ENCODE assay signal across 8 cellular contexts in genomic region chr14:61761959-61762786, GRCh38. TPM values are rescaled to one million over a fixed set of nuclear protein-coding genes. Genes with fewer than 3 reads are reported as not detected.
DNase-seq lines count a peak whose midpoint lies in the region; ATAC-seq, FAIRE-seq and TF ChIP-seq lines count a peak whose summit lies in the region.

Gene SNAPC1 (plus strand): TSS chr14:61762420. CDS start chr14:61762461, 41 bp downstream.

- POLR2A ChIA-PET in RWPE1 (lab: Yijun Ruan, JAX; ENCODE audit: low non-redundant PET): interaction anchor here (1.0 kb wide), 1 partner anchor 423 kb away, joined by 3 read pairs; no protein-coding TSS in a partner anchor
- POLR2A ChIA-PET in naive thymus-derived CD4-positive, alpha-beta T cell (lab: Charles Lee): interaction anchor here (0.6 to 3.4 kb wide), 23 partner anchors 9 to 782 kb away, joined by 3 to 30 read pairs (median 4); partner anchors contain the start of genes SLC38A6 and TRMT5

- H3K27ac ChIP-seq in RWPE1: peak within 1 kb of the TSS; percentile 83
- peak within 1 kb of the TSS; percentile 95 for H3K27ac ChIP-seq in naive thymus-derived CD4-positive, alpha-beta T cell (ENCODE audit: low read depth, low read length)

- no peaks in the 10 kb centered on the region for H3K9me3 ChIP-seq in naive thymus-derived CD4-positive, alpha-beta T cell (ENCODE audit: control insufficient read depth in 2 of 3, low read length in 3 of 3)

- TF ChIP-seq CTCF in RWPE1 (conservative IDR thresholded peaks at IDR 0.05; ENCODE audit: low read depth) (no peak), fibroblast of mammary gland (conservative IDR thresholded peaks at IDR 0.05; ENCODE audit: control insufficient read depth, insufficient read depth, low read depth, low read length) (no peak)

- H3K27ac Mint-ChIP-seq in naive thymus-derived CD4-positive, alpha-beta T cell: peak within 1 kb of the TSS; percentile 98 to 100 (median 99)
- peak within 1 kb of the TSS; percentile 93 for H3K27ac Mint-ChIP-seq in stimulated activated memory B cell treated with anti-CD40 and anti-IgM and Interleukin-4, amounts not matched to agents 10 μg/mL and 1 μg/mL and 100 μg/mL, for 72 hours

- CTCF ChIA-PET in RWPE1 (lab: Yijun Ruan, JAX): interaction anchor here (0.6 kb wide), 1 partner anchor 21 kb away, joined by 3 read pairs; no protein-coding TSS in a partner anchor
- CTCF ChIA-PET in naive thymus-derived CD4-positive, alpha-beta T cell (lab: Charles Lee): interaction anchor here (0.6 to 2.2 kb wide), 5 partner anchors 8 to 192 kb away, joined by 3 to 12 read pairs (median 5); no protein-coding TSS in a partner anchor

- H3K4me3 Mint-ChIP-seq in naive thymus-derived CD4-positive, alpha-beta T cell: peak within 1 kb of the TSS; percentile 96 to 100 (median 98)
- H3K4me3 Mint-ChIP-seq in stimulated activated memory B cell treated with anti-CD40 and anti-IgM and Interleukin-4, amounts not matched to agents 10 μg/mL and 1 μg/mL and 100 μg/mL, for 72 hours: peak within 1 kb of the TSS; percentile 97

- H3K4me1 Mint-ChIP-seq in naive thymus-derived CD4-positive, alpha-beta T cell: peaks cover 27 to 62% (median 53%) of the 10 kb centered on the region in 7 donors
- H3K4me1 Mint-ChIP-seq in stimulated activated memory B cell treated with anti-CD40 and anti-IgM and Interleukin-4, amounts not matched to agents 10 μg/mL and 1 μg/mL and 100 μg/mL, for 72 hours: peaks cover 50% of the 10 kb centered on the region

- peaks cover 0 to 4% (median 0%) of the 10 kb centered on the region in 3 experiments for H3K36me3 ChIP-seq in naive thymus-derived CD4-positive, alpha-beta T cell (ENCODE audit: control insufficient read depth in 2 of 3, insufficient read depth in 3 of 3, low read length in 3 of 3)

- DNase-seq in ELF-1 (ENCODE audit: low read depth, low spot score) (peak; percentile 98), H54 (ENCODE audit: insufficient read length, low spot score) (peak; percentile 80), LoVo (ENCODE audit: low spot score) (peak; percentile 98), RWPE1 (ENCODE audit: low spot score) (peak; percentile 98), fibroblast of mammary gland (ENCODE audit: low read depth) (peak; percentile 97)
- DNase-seq in activated T-helper 9 cell treated with anti-CD3 and anti-CD28 coated beads, Interleukin-2, amount 50 U/mL, for 16 hours (ENCODE audit: low read depth): peak; percentile 96
- DNase-seq in naive thymus-derived CD4-positive, alpha-beta T cell: peak; percentile 92 to 98 (median 96)

- peaks cover 0 to 4% (median 0%) of the 10 kb centered on the region in 5 donors for H3K27me3 Mint-ChIP-seq in naive thymus-derived CD4-positive, alpha-beta T cell
- no peaks in the 10 kb centered on the region for H3K27me3 Mint-ChIP-seq in stimulated activated memory B cell treated with anti-CD40 and anti-IgM and Interleukin-4, amounts not matched to agents 10 μg/mL and 1 μg/mL and 100 μg/mL, for 72 hours

- peak; percentile 97 for ATAC-seq in naive thymus-derived CD4-positive, alpha-beta T cell
- peak; percentile 100 for ATAC-seq in stimulated activated memory B cell treated with anti-CD40 and anti-IgM and Interleukin-4, amounts not matched to agents 10 μg/mL and 1 μg/mL and 100 μg/mL, for 72 hours

- intact Hi-C loops in naive thymus-derived CD4-positive, alpha-beta T cell (cut with micrococcal nuclease): loop anchor here (1.0 to 5.0 kb wide), 11 partner anchors 11 to 1671 kb away; partner anchors contain the start of genes HIF1A (in 2 of the 2), PPM1A (in 2 of the 2), PCNX4 (in 1 of the 2) and PRKCH (in 1 of the 2)

- peaks cover 13 to 17% of the 10 kb centered on the region in 2 donors for H3K4me1 ChIP-seq in naive thymus-derived CD4-positive, alpha-beta T cell (ENCODE audit: control insufficient read depth in 2 of 2, insufficient read depth in 2 of 2, low read length in 2 of 2)

- H3K27me3 ChIP-seq in naive thymus-derived CD4-positive, alpha-beta T cell (ENCODE audit: control insufficient read depth in 2 of 2, insufficient read depth in 2 of 2, low read length in 2 of 2): no peaks in the 10 kb centered on the region

- peaks cover 0 to 5% (median 0%) of the 10 kb centered on the region in 11 donors for H3K9me3 Mint-ChIP-seq in naive thymus-derived CD4-positive, alpha-beta T cell
- H3K9me3 Mint-ChIP-seq in stimulated activated memory B cell treated with anti-CD40 and anti-IgM and Interleukin-4, amounts not matched to agents 10 μg/mL and 1 μg/mL and 100 μg/mL, for 72 hours: no peaks in the 10 kb centered on the region

- FAIRE-seq in H54 (lab: Jason Lieb, UNC): peak; percentile 100

- H3K4me3 ChIP-seq in fibroblast of mammary gland (ENCODE audit: control insufficient read depth, low read depth, low read length): peak within 1 kb of the TSS; percentile 98
- peak within 1 kb of the TSS; percentile 94 for H3K4me3 ChIP-seq in naive thymus-derived CD4-positive, alpha-beta T cell (ENCODE audit: low read length)

- peak; percentile 94 for TF ChIP-seq POLR2A in H54 (IDR thresholded peaks at IDR 0.05; ENCODE audit: low read depth, low read length)

- peaks cover 0 to 12% (median 0%) of the 10 kb centered on the region in 5 donors for H3K36me3 Mint-ChIP-seq in naive thymus-derived CD4-positive, alpha-beta T cell
- peaks cover 5% of the 10 kb centered on the region for H3K36me3 Mint-ChIP-seq in stimulated activated memory B cell treated with anti-CD40 and anti-IgM and Interleukin-4, amounts not matched to agents 10 μg/mL and 1 μg/mL and 100 μg/mL, for 72 hours

RNA-seq across cellular contexts. Expression of gene SNAPC1, which starts in this region (rescaled TPM):
- 1 to 10 TPM; 3.5 to 8.7 (median 5.1) TPM for total RNA-seq in naive thymus-derived CD4-positive, alpha-beta T cell
- 1 to 10 TPM; 6.3 to 6.5 TPM for polyA plus RNA-seq in naive thymus-derived CD4-positive, alpha-beta T cell

Comparison
In these comparisons a context has a peak if more than half of its experiments do, and no peak if none do; other contexts are left out.
1. Peak in every context shown above with its lines: DNase-seq, ATAC-seq, H3K4me3 ChIP-seq and H3K27ac ChIP-seq.